Comparison of ENCODE assay signal across 2 cellular contexts in the genomic region with DNA sequence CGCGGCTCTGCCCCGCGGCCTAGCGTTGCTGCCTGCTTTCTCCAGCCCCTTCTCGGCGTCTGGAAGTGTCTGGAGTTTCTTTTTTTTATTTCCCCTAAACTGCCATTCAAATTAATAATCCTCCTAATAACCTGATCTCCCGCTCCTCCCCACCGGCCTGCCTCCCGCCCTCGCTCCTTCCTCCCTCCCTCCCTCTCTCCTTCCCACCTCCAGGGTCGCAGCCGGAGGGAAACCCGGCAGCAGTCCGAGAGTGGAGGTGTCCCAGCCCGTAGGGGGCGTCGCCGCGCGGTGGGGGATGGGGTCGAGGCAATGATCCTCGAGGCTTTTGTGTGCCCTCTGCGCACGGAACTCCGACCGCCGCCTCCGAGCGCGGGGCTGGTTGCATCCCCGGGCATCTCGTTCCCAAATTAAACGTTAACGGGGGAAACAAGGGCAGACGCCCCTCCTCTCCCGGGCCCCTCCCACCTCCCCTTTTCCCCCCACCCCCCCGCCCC.
A peak's percentile ranks its signal among the peaks of the same experiment; 100 is the strongest.
TF ChIP-seq lines count a peak whose summit lies in the region.

No MANE protein-coding gene starts in this region.

TF ChIP-seq in GM23338, 12 proteins besides CTCF, POLR2A, EP300 and RAD21:
- no peak for TF ChIP-seq ZNF331 (CRISPR knock-in tag; IDR thresholded peaks at IDR 0.05; ENCODE audit: low read depth)
- TF ChIP-seq CREB1 (CRISPR knock-in tag; IDR thresholded peaks at IDR 0.05; ENCODE audit: low read depth), result peak; percentile 49
- TF ChIP-seq JUNB (IDR thresholded peaks at IDR 0.05; ENCODE audit: unreplicated experiment), result no peak
- no peak for TF ChIP-seq STAT1 (IDR thresholded peaks at IDR 0.05; ENCODE audit: unreplicated experiment)

TF ChIP-seq in HepG2, 621 proteins besides CTCF, POLR2A, EP300 and RAD21:
- TF ChIP-seq HMGA1 (CRISPR knock-in tag; conservative IDR thresholded peaks at IDR 0.05) (no peak), ZSCAN20 (CRISPR knock-in tag; IDR thresholded peaks at IDR 0.05; ENCODE audit: borderline replicate concordance) (0 out of 2 replicates have a peak, but pooled peaks have one; percentile 16), ZNF564 (CRISPR knock-in tag; IDR thresholded peaks at IDR 0.05) (no peak), RARA (CRISPR knock-in tag; IDR thresholded peaks at IDR 0.05) (no peak), HNRNPK (IDR thresholded peaks at IDR 0.05; ENCODE audit: low read depth, low read length, poor library complexity, severe bottlenecking) (peak; percentile 46), CCAR2 (optimal IDR thresholded peaks at IDR 0.05; ENCODE audit: low read depth, low read length) (no peak), ZSCAN22 (CRISPR knock-in tag; IDR thresholded peaks at IDR 0.05) (0 out of 2 replicates have a peak, but pooled peaks have one; percentile 76), KDM2A (CRISPR knock-in tag; IDR thresholded peaks at IDR 0.05; ENCODE audit: borderline replicate concordance, low read depth) (peak; percentile 6; the same call in 1 of the 2 replicates), ZNF263 (CRISPR knock-in tag; IDR thresholded peaks at IDR 0.05) (peak; percentile 23; the same call in 1 of the 2 replicates)
- TF ChIP-seq, protein P1, sequence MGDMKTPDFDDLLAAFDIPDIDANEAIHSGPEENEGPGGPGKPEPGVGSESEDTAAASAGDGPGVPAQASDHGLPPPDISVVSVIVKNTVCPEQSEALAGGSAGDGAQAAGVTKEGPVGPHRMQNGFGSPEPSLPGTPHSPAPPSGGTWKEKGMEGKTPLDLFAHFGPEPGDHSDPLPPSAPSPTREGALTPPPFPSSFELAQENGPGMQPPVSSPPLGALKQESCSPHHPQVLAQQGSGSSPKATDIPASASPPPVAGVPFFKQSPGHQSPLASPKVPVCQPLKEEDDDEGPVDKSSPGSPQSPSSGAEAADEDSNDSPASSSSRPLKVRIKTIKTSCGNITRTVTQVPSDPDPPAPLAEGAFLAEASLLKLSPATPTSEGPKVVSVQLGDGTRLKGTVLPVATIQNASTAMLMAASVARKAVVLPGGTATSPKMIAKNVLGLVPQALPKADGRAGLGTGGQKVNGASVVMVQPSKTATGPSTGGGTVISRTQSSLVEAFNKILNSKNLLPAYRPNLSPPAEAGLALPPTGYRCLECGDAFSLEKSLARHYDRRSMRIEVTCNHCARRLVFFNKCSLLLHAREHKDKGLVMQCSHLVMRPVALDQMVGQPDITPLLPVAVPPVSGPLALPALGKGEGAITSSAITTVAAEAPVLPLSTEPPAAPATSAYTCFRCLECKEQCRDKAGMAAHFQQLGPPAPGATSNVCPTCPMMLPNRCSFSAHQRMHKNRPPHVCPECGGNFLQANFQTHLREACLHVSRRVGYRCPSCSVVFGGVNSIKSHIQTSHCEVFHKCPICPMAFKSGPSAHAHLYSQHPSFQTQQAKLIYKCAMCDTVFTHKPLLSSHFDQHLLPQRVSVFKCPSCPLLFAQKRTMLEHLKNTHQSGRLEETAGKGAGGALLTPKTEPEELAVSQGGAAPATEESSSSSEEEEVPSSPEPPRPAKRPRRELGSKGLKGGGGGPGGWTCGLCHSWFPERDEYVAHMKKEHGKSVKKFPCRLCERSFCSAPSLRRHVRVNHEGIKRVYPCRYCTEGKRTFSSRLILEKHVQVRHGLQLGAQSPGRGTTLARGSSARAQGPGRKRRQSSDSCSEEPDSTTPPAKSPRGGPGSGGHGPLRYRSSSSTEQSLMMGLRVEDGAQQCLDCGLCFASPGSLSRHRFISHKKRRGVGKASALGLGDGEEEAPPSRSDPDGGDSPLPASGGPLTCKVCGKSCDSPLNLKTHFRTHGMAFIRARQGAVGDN (CRISPR knock-in tag; IDR thresholded peaks at IDR 0.05), result peak; percentile 18
- TF ChIP-seq, protein P2, sequence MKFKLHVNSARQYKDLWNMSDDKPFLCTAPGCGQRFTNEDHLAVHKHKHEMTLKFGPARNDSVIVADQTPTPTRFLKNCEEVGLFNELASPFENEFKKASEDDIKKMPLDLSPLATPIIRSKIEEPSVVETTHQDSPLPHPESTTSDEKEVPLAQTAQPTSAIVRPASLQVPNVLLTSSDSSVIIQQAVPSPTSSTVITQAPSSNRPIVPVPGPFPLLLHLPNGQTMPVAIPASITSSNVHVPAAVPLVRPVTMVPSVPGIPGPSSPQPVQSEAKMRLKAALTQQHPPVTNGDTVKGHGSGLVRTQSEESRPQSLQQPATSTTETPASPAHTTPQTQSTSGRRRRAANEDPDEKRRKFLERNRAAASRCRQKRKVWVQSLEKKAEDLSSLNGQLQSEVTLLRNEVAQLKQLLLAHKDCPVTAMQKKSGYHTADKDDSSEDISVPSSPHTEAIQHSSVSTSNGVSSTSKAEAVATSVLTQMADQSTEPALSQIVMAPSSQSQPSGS (CRISPR knock-in tag; IDR thresholded peaks at IDR 0.05), result no peak
- TF ChIP-seq, protein P3, sequence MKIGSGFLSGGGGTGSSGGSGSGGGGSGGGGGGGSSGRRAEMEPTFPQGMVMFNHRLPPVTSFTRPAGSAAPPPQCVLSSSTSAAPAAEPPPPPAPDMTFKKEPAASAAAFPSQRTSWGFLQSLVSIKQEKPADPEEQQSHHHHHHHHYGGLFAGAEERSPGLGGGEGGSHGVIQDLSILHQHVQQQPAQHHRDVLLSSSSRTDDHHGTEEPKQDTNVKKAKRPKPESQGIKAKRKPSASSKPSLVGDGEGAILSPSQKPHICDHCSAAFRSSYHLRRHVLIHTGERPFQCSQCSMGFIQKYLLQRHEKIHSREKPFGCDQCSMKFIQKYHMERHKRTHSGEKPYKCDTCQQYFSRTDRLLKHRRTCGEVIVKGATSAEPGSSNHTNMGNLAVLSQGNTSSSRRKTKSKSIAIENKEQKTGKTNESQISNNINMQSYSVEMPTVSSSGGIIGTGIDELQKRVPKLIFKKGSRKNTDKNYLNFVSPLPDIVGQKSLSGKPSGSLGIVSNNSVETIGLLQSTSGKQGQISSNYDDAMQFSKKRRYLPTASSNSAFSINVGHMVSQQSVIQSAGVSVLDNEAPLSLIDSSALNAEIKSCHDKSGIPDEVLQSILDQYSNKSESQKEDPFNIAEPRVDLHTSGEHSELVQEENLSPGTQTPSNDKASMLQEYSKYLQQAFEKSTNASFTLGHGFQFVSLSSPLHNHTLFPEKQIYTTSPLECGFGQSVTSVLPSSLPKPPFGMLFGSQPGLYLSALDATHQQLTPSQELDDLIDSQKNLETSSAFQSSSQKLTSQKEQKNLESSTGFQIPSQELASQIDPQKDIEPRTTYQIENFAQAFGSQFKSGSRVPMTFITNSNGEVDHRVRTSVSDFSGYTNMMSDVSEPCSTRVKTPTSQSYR (CRISPR knock-in tag; IDR thresholded peaks at IDR 0.05; ENCODE audit: borderline replicate concordance), result peak; percentile 38; the same call in 1 of the 2 replicates
